ENCODE assay signal across 1 cellular context in genomic region chr10:101079874-101080273, GRCh38.
TF ChIP-seq lines count a peak whose summit lies in the region.

No MANE protein-coding gene starts in this region.

TF ChIP-seq in SK-N-SH, 30 proteins besides CTCF, POLR2A, EP300 and RAD21 (continued from another document):
- TF ChIP-seq, protein P1, sequence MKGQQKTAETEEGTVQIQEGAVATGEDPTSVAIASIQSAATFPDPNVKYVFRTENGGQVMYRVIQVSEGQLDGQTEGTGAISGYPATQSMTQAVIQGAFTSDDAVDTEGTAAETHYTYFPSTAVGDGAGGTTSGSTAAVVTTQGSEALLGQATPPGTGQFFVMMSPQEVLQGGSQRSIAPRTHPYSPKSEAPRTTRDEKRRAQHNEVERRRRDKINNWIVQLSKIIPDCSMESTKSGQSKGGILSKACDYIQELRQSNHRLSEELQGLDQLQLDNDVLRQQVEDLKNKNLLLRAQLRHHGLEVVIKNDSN (IDR thresholded peaks at IDR 0.05; ENCODE audit: borderline replicate concordance, low read depth): no peak
- TF ChIP-seq, protein P2, sequence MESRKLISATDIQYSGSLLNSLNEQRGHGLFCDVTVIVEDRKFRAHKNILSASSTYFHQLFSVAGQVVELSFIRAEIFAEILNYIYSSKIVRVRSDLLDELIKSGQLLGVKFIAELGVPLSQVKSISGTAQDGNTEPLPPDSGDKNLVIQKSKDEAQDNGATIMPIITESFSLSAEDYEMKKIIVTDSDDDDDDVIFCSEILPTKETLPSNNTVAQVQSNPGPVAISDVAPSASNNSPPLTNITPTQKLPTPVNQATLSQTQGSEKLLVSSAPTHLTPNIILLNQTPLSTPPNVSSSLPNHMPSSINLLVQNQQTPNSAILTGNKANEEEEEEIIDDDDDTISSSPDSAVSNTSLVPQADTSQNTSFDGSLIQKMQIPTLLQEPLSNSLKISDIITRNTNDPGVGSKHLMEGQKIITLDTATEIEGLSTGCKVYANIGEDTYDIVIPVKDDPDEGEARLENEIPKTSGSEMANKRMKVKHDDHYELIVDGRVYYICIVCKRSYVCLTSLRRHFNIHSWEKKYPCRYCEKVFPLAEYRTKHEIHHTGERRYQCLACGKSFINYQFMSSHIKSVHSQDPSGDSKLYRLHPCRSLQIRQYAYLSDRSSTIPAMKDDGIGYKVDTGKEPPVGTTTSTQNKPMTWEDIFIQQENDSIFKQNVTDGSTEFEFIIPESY (IDR thresholded peaks at IDR 0.05; ENCODE audit: borderline replicate concordance, low read depth): no peak
- TF ChIP-seq TCF12 (IDR thresholded peaks at IDR 0.05) (peak; percentile 52), CHD2 (IDR thresholded peaks at IDR 0.05; ENCODE audit: low read length, partially characterized antibody) (peak; percentile 75), GABPA (IDR thresholded peaks at IDR 0.05; ENCODE audit: low read depth) (no peak)
TF ChIP-seq in SK-N-SH: peak in this region for 7.
